8 cellular contexts compared by ENCODE assay signal in the genomic region with DNA sequence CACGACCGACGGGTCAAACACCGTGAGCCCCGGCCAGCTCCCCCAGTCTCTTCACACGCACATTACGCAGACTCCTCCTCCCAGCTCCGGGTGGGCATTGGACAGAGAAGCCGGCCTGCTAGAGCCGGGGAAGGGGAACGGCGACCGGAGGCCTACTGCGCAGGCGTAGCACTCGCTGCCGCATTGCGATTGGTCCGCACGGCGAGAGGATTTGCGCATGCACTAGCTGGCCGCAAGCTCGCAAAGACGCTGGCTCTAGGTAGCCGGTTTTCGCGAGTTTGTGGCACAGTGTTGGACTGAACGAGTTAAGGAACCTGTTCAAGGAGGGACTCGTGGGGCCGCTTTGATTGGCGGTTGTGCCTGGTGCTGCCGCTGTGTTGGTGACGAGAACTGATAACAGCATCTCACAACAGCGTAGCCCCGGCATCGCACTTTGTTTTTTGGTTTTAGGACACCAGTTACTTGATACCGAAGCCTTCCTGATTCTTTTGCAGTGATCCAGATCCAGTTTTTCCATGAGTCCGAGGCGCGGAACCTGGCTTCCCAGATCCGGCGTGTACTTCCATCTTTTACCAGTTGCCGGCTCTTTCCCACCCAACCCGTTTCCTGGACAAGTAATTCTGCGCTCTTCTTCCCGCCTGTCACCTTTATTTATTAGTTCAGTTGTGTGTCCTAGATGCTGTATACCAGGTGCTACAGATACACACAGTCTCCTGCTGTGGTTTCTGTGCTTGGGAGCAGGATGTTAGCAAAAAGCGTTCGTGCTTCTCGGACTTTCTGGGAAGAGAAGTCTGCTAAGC. TPM values are rescaled to one million over a fixed set of nuclear protein-coding genes. Genes with fewer than 3 reads are reported as not detected.
DNase-seq lines count a peak whose midpoint lies in the region; ATAC-seq and TF ChIP-seq lines count a peak whose summit lies in the region.

A gene (minus strand): TSS at position 139 of the 800 bp plus-strand sequence. CDS start 185 bp downstream, outside the sequence.

- H3K9ac ChIP-seq in KMS-11 (peak within 1 kb of the TSS; percentile 77), muscle layer of colon (ENCODE audit: low read length) (peak within 1 kb of the TSS; percentile 58)

- peaks cover 43% of the 10 kb centered on the region for H3K79me2 ChIP-seq in KMS-11 (ENCODE audit: insufficient read depth, low read depth)

- H3K36me3 ChIP-seq in KMS-11 (ENCODE audit: insufficient read depth) (no peaks in the 10 kb centered on the region), Peyer's patch (no peaks in the 10 kb centered on the region), muscle layer of colon (ENCODE audit: insufficient read depth, low read length) (no peaks in the 10 kb centered on the region)

- no peak for TF ChIP-seq CTCF in KMS-11 (conservative IDR thresholded peaks at IDR 0.05; ENCODE audit: low read depth, low read length)
- peak in 3 of 6 experiments; percentile 2 to 7 (median 2) for TF ChIP-seq CTCF in Peyer's patch (IDR thresholded peaks at IDR 0.05)

- peak within 1 kb of the TSS; percentile 96 for H3K4me2 ChIP-seq in KMS-11

- H4K20me1 ChIP-seq in KMS-11 (ENCODE audit: insufficient read depth): no peaks in the 10 kb centered on the region

- no peaks in the 10 kb centered on the region for H3K27me3 ChIP-seq in KMS-11 (ENCODE audit: insufficient read depth, low read depth)
- no peaks in the 10 kb centered on the region for H3K27me3 ChIP-seq in Peyer's patch
- peaks cover 0 to 2% of the 10 kb centered on the region in 2 donors for H3K27me3 ChIP-seq in muscle layer of colon (ENCODE audit: control insufficient read depth in 1 of 2, insufficient read depth in 2 of 2, low read length in 2 of 2)

- ATAC-seq in GM21737 (IDR thresholded peaks at IDR 0.05; ENCODE audit: unreplicated experiment) (peak; percentile 91), esophagus mucosa (peak; percentile 95)

- H3K4me3 ChIP-seq in KMS-11 (IDR thresholded peaks at IDR 0.05; ENCODE audit: insufficient read depth, low read depth, low read length): peak within 1 kb of the TSS; percentile 35
- H3K4me3 ChIP-seq in Peyer's patch: peak within 1 kb of the TSS; percentile 50 to 71 (median 61)
- peak within 1 kb of the TSS; percentile 40 to 51 for H3K4me3 ChIP-seq in muscle layer of colon (ENCODE audit: low read depth in 1 of 2, low read length in 2 of 2)

- H3K9me3 ChIP-seq in Peyer's patch: no peaks in the 10 kb centered on the region
- H3K9me3 ChIP-seq in muscle layer of colon (ENCODE audit: low read length): no peaks in the 10 kb centered on the region

- H2AFZ ChIP-seq in KMS-11 (ENCODE audit: low read depth): peak within 1 kb of the TSS; percentile 61

- DNase-seq in DMS53 (lab: John Stamatoyannopoulos, UW) (peak; percentile 97), Peyer's patch (peak; percentile 82 to 95 (median 92))
- DNase-seq in activated T-cell treated with anti-CD3 and anti-CD28 coated beads, Interleukin-2, amount 50 U/mL, for 48 hours: peak; percentile 89 to 91
- DNase-seq in stimulated activated CD8-positive, alpha-beta memory T cell treated with anti-CD3 and anti-CD28 coated beads, Interleukin-7, amount 100 ng/mL, for 24 hours (ENCODE audit: low read depth): peak; percentile 63

- H3K4me1 ChIP-seq in KMS-11 (ENCODE audit: low read depth, poor library complexity, severe bottlenecking) (peaks cover 42% of the 10 kb centered on the region), Peyer's patch (no peaks in the 10 kb centered on the region), muscle layer of colon (ENCODE audit: insufficient read depth, low read length) (peaks cover 15% of the 10 kb centered on the region)

- peak within 1 kb of the TSS; percentile 90 for H3K27ac ChIP-seq in KMS-11
- H3K27ac ChIP-seq in Peyer's patch: peak within 1 kb of the TSS; percentile 76 to 93 (median 87)
- H3K27ac ChIP-seq in muscle layer of colon (ENCODE audit: low read depth, low read length): peak within 1 kb of the TSS; percentile 87

- peak in 1 of 2 donors; percentile 44 for TF ChIP-seq POLR2A in Peyer's patch (IDR thresholded peaks at IDR 0.05)

RNA-seq across cellular contexts. Expression of the gene that starts here (rescaled TPM):
- total RNA-seq in Peyer's patch: 10 to 100 TPM; 16.5 to 44.9 (median 37.4) TPM
- total RNA-seq in esophagus mucosa: 21.9 TPM

Comparison
In these comparisons a context has a peak if more than half of its experiments do, and no peak if none do; other contexts are left out.
1. Peak in every context shown above with its lines: DNase-seq, ATAC-seq, H3K4me3 ChIP-seq and H3K27ac ChIP-seq.